ENCODE assay signal across 13 cellular contexts in genomic region chr5:127856310-127856709, GRCh38.
DNase-seq lines count a peak whose midpoint lies in the region; ATAC-seq and TF ChIP-seq lines count a peak whose summit lies in the region.
"Had no signal": no experiment of that assay in that cellular context is flagged by ENCODE, and none has a peak within 500 bp of the region (broad histone marks: within the 10 kb centered on the region; RNA-seq: fewer than 3 reads in every experiment).

No MANE protein-coding gene starts in this region.

- H3K4me1 ChIP-seq in hepatocyte (ENCODE audit: insufficient read depth) (no peaks in the 10 kb centered on the region), Caco-2 (peaks cover 11% of the 10 kb centered on the region), PC-9 (replicated peaks; ENCODE audit: insufficient read depth) (no peaks in the 10 kb centered on the region)
- H3K4me1 ChIP-seq: right lobe of liver, tibial nerve had no signal

- no peaks in the 10 kb centered on the region for H3F3A ChIP-seq in PC-9 (ENCODE audit: insufficient read depth, low read depth)

- H3K27ac Mint-ChIP-seq in Caco-2 (ENCODE audit: unreplicated experiment), result no peak overlapping the region
- H3K27ac Mint-ChIP-seq: brain; CD4-positive, CD25-positive, alpha-beta regulatory T cell had no signal

- H2AFZ ChIP-seq in hepatocyte (no peak overlapping the region), PC-9 (no peak overlapping the region)

- H3K27ac ChIP-seq in hepatocyte, result no peak overlapping the region
- no peak overlapping the region for H3K27ac ChIP-seq in PC-9
- H3K27ac ChIP-seq: right lobe of liver, tibial nerve had no signal

- H4K20me1 ChIP-seq in hepatocyte (ENCODE audit: insufficient read depth, poor library complexity, severe bottlenecking) (no peaks in the 10 kb centered on the region), PC-9 (ENCODE audit: insufficient read depth) (no peaks in the 10 kb centered on the region)

- TF ChIP-seq CTCF in hepatocyte (IDR thresholded peaks at IDR 0.05; ENCODE audit: poor library complexity) (no peak), Caco-2 (IDR thresholded peaks at IDR 0.05; ENCODE audit: insufficient read depth in 1 of 2, low read depth in 1 of 2, low read length in 1 of 2, severe bottlenecking in 1 of 2, unreplicated experiment in 1 of 2) (no peak), PC-9 (conservative IDR thresholded peaks at IDR 0.05) (no peak)

- CTCF ChIA-PET in Caco-2 (lab: Charles Lee), result interaction anchor here (0.6 to 0.7 kb wide), 2 partner anchors 9 to 96 kb away, joined by 3 to 6 read pairs; no protein-coding TSS in a partner anchor
- CTCF ChIA-PET in PC-9 (lab: Charles Lee), result no interaction called here

- no peak overlapping the region for H3K4me3 ChIP-seq in hepatocyte
- H3K4me3 ChIP-seq in Caco-2 (ENCODE audit: low read depth, low read length), result no peak overlapping the region
- H3K4me3 ChIP-seq in PC-9, result no peak overlapping the region
- H3K4me3 ChIP-seq: right lobe of liver, tibial nerve had no signal

- H3K9me2 ChIP-seq in hepatocyte (replicated peaks; ENCODE audit: insufficient read depth) (no peaks in the 10 kb centered on the region), PC-9 (ENCODE audit: insufficient read depth) (no peaks in the 10 kb centered on the region)

- H3K4me2 ChIP-seq in hepatocyte (no peak overlapping the region), PC-9 (no peak overlapping the region)

- DNase-seq in hepatocyte (ENCODE audit: low spot score) (peak; percentile 20), Caco-2 (no peak), COLO668 (lab: John Stamatoyannopoulos, UW; ENCODE audit: unreplicated experiment) (no peak), PC-9 (no peak)
- DNase-seq: CD4-positive, CD25-positive, alpha-beta regulatory T cell; midbrain; right lobe of liver had no signal

- H3K36me3 Mint-ChIP-seq in Caco-2 (ENCODE audit: insufficient read depth, unreplicated experiment), result peaks cover 5% of the 10 kb centered on the region
- H3K36me3 Mint-ChIP-seq: brain; CD4-positive, CD25-positive, alpha-beta regulatory T cell had no signal

- BruUV-seq in Caco-2 (replicated peaks; lab: Mats Ljungman, UMichigan) (no TSS peak), PC-9 (replicated peaks; lab: Mats Ljungman, UMichigan) (no TSS peak)

- peaks cover 6% of the 10 kb centered on the region for H3K4me1 Mint-ChIP-seq in Caco-2 (ENCODE audit: low read depth, unreplicated experiment)
- H3K4me1 Mint-ChIP-seq: CD4-positive, CD25-positive, alpha-beta regulatory T cell had no signal

- ATAC-seq in GM18870 (IDR thresholded peaks at IDR 0.05; ENCODE audit: unreplicated experiment) (peak; percentile 86), GM21737 (IDR thresholded peaks at IDR 0.05; ENCODE audit: unreplicated experiment) (peak; percentile 96), HG03432 (IDR thresholded peaks at IDR 0.05; ENCODE audit: unreplicated experiment) (peak; percentile 74), GM19035 (IDR thresholded peaks at IDR 0.05; ENCODE audit: unreplicated experiment) (no peak)
- ATAC-seq: right lobe of liver had no signal

- no peak overlapping the region for H3K4me3 Mint-ChIP-seq in Caco-2 (ENCODE audit: unreplicated experiment)
- H3K4me3 Mint-ChIP-seq: brain; CD4-positive, CD25-positive, alpha-beta regulatory T cell had no signal

- H3K9me3 ChIP-seq in hepatocyte (ENCODE audit: low read depth) (no peaks in the 10 kb centered on the region), Caco-2 (no peaks in the 10 kb centered on the region; the same call in 1 of the 2 replicates), PC-9 (ENCODE audit: insufficient read depth, low read depth) (no peaks in the 10 kb centered on the region)
- H3K9me3 ChIP-seq: right lobe of liver had no signal

- POLR2A ChIA-PET in Caco-2 (lab: Charles Lee) (no interaction called here), PC-9 (lab: Charles Lee; ENCODE audit: unreplicated experiment) (no interaction called here)

- peaks cover 5% of the 10 kb centered on the region for H3K27me3 ChIP-seq in hepatocyte
- no peaks in the 10 kb centered on the region for H3K27me3 ChIP-seq in Caco-2 (replicated peaks; ENCODE audit: control insufficient read depth, insufficient read depth, low read length)
- no peaks in the 10 kb centered on the region for H3K27me3 ChIP-seq in PC-9 (ENCODE audit: insufficient read depth, low read depth)
- H3K27me3 ChIP-seq: right lobe of liver, tibial nerve had no signal

- peaks cover 30% of the 10 kb centered on the region for H3K9me3 Mint-ChIP-seq in Caco-2 (ENCODE audit: unreplicated experiment)

- intact Hi-C loops in Caco-2 (cut with micrococcal nuclease; ENCODE audit: unreplicated experiment), result no loop called here
- intact Hi-C loops in PC-9 (cut with micrococcal nuclease; ENCODE audit: unreplicated experiment), result no loop called here

- no peaks in the 10 kb centered on the region for H3K79me2 ChIP-seq in hepatocyte
- no peaks in the 10 kb centered on the region for H3K79me2 ChIP-seq in PC-9 (ENCODE audit: low read depth)

- no peaks in the 10 kb centered on the region for H3K36me3 ChIP-seq in hepatocyte (replicated peaks; ENCODE audit: insufficient read depth, low read depth)
- no peaks in the 10 kb centered on the region for H3K36me3 ChIP-seq in Caco-2 (ENCODE audit: control insufficient read depth, insufficient read depth, low read length)
- no peaks in the 10 kb centered on the region for H3K36me3 ChIP-seq in PC-9 (ENCODE audit: low read depth)
- H3K36me3 ChIP-seq: right lobe of liver, tibial nerve had no signal

- H3K27me3 Mint-ChIP-seq in Caco-2 (ENCODE audit: insufficient read depth, unreplicated experiment), result no peaks in the 10 kb centered on the region
- H3K27me3 Mint-ChIP-seq: CD4-positive, CD25-positive, alpha-beta regulatory T cell had no signal
